ENCODE assay signal across 1 cellular context in genomic region chr2:234204480-234204879, GRCh38.
TF ChIP-seq lines count a peak whose summit lies in the region.

No MANE protein-coding gene starts in this region.

TF ChIP-seq in SK-N-SH, 30 proteins besides CTCF, POLR2A, EP300 and RAD21 (continued from another document):
- TF ChIP-seq PBX3 (IDR thresholded peaks at IDR 0.05) (peak; percentile 35; the same call in 1 of the 2 replicates), NRF1 (IDR thresholded peaks at IDR 0.05; ENCODE audit: low read depth, low read length) (no peak), TEAD4 (IDR thresholded peaks at IDR 0.05; ENCODE audit: borderline replicate concordance, insufficient read depth) (no peak), JUND (IDR thresholded peaks at IDR 0.05) (peak; percentile 48; the same call in 1 of the 2 replicates)
TF ChIP-seq in SK-N-SH: peak in this region for 4.
